In the genomic region with DNA sequence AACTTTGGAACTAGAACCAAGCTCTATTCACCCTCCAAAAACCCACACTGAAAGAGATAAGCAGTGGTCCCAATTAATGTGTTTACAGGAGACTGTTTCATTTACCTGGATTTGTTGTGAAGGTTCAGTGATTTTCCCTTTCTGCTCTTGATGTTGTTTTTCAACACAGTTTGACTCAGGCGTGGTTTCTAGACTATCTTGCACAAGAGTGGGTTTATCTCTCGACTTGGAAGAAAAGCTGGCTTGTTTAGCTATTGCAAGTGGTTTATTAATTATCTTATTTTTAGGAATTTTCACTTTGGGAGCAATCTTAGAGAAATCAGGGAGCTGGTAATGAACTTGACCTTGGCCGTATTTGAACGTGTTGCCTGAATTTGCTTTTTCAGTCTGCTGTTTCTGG, we compare ENCODE assay signal across 31 cellular contexts. TPM values are rescaled to one million over a fixed set of nuclear protein-coding genes. Genes with fewer than 3 reads are reported as not detected.
DNase-seq lines count a peak whose midpoint lies in the region; ATAC-seq and TF ChIP-seq lines count a peak whose summit lies in the region.
"Had no signal": no experiment of that assay in that cellular context is flagged by ENCODE, and none has a peak within 500 bp of the region (broad histone marks: within the 10 kb centered on the region; RNA-seq: fewer than 3 reads in every experiment).

No MANE protein-coding gene starts in this region.

- H3K4me1 ChIP-seq in left ventricle myocardium inferior (no peaks in the 10 kb centered on the region), sigmoid colon (peaks cover 0 to 37% (median 25%) of the 10 kb centered on the region in 4 donors)
- H3K4me1 ChIP-seq: SJCRH30 had no signal

- 76 to 82% methylated on average over 4 of the region's 4 CpGs for WGBS in sigmoid colon, 2 donors

- H3K36me3 ChIP-seq in left ventricle myocardium inferior (no peaks in the 10 kb centered on the region), sigmoid colon (no peaks in the 10 kb centered on the region), WERI-Rb-1 (no peaks in the 10 kb centered on the region)
- H3K36me3 ChIP-seq: adrenal gland, SJCRH30, spleen had no signal

- no peak for DNase-seq in left ventricle myocardium inferior
- no peak for DNase-seq in Right ventricle myocardium superior
- DNase-seq in fibroblast of mammary gland (ENCODE audit: low read depth): peak; percentile 7
- no peak for DNase-seq in sigmoid colon
- DNase-seq in AG08395 (ENCODE audit: low spot score): no peak
- DNase-seq in activated effector memory CD4-positive, alpha-beta T cell treated with Interleukin-2 at 50 U/mL for 16 hours: no peak
- DNase-seq in WERI-Rb-1: no peak
- DNase-seq: activated CD4-positive, alpha-beta T cell treated with anti-CD3 and anti-CD28 coated beads, Interleukin-2, amount 10 ng/mL, durations not matched to agents 7 days and 5 days; activated naive CD4-positive, alpha-beta T cell; activated T-cell treated with anti-CD3 and anti-CD28 coated beads, Interleukin-2, amount 50 U/mL, for 4 hours; adrenal gland; CD8-positive, alpha-beta T cell; EL; endodermal cell; hippocampal formation; immature natural killer cell; naive thymus-derived CD4-positive, alpha-beta T cell; NCI-H1417 treated with DMSO at 0.1 percent for 48 hours; NCI-H2081 treated with DMSO at 0.1 percent for 48 hours; NCI-H226; NCI-H69; retina; SJCRH30; spleen; T1000 had no signal

- TF ChIP-seq CTCF in left ventricle myocardium inferior (IDR thresholded peaks at IDR 0.05; ENCODE audit: borderline replicate concordance) (no peak), fibroblast of mammary gland (conservative IDR thresholded peaks at IDR 0.05; ENCODE audit: control insufficient read depth, insufficient read depth, low read depth, low read length) (no peak), sigmoid colon (IDR thresholded peaks at IDR 0.05) (no peak), WERI-Rb-1 (IDR thresholded peaks at IDR 0.05; ENCODE audit: low read depth, low read length) (no peak)

- H3K4me3 ChIP-seq in left ventricle myocardium inferior (no peak overlapping the region), fibroblast of mammary gland (ENCODE audit: control insufficient read depth, low read depth, low read length) (no peak overlapping the region), sigmoid colon (no peak overlapping the region), WERI-Rb-1 (ENCODE audit: low read depth, low read length) (no peak overlapping the region)
- H3K4me3 ChIP-seq: SJCRH30, spleen had no signal

- intact Hi-C loops in left ventricle myocardium inferior (cut with micrococcal nuclease): no loop called here
- intact Hi-C loops in Right ventricle myocardium superior (cut with DNase I): no loop called here
- intact Hi-C loops in sigmoid colon (cut with DNase I): no loop called here

- H3K27me3 ChIP-seq in left ventricle myocardium inferior (ENCODE audit: low read depth) (no peaks in the 10 kb centered on the region), sigmoid colon (no peaks in the 10 kb centered on the region), WERI-Rb-1 (ENCODE audit: insufficient read depth, low read depth, severe bottlenecking) (no peaks in the 10 kb centered on the region)
- H3K27me3 ChIP-seq: adrenal gland had no signal

- H3K27ac ChIP-seq in left ventricle myocardium inferior (replicated peaks): peak overlapping the region; percentile 11
- peak overlapping the region in 3 of 4 donors; percentile 29 to 61 (median 58) for H3K27ac ChIP-seq in sigmoid colon
- H3K27ac ChIP-seq in WERI-Rb-1: no peak overlapping the region
- H3K27ac ChIP-seq: SJCRH30, spleen had no signal

- TF ChIP-seq POLR2A in sigmoid colon (IDR thresholded peaks at IDR 0.05): no peak

- no peak for TF ChIP-seq EP300 in sigmoid colon (IDR thresholded peaks at IDR 0.05)

- H3K9me3 ChIP-seq in left ventricle myocardium inferior (replicated peaks) (no peaks in the 10 kb centered on the region), sigmoid colon (no peaks in the 10 kb centered on the region), WERI-Rb-1 (ENCODE audit: severe bottlenecking) (no peaks in the 10 kb centered on the region)
- H3K9me3 ChIP-seq: adrenal gland, SJCRH30, spleen had no signal

- ATAC-seq in Right ventricle myocardium superior (ENCODE audit: poor library complexity) (no peak), HG03378 (IDR thresholded peaks at IDR 0.05; ENCODE audit: unreplicated experiment) (no peak)
- ATAC-seq: activated T-cell treated with anti-CD3 and anti-CD28 coated beads, Interleukin-2, amount 50 U/mL, for 4 hours; CD8-positive, alpha-beta T cell; esophagus mucosa; left lobe of liver; WTC11 had no signal

RNA-seq across cellular contexts. Expression of a gene that starts 5.3 kb away (rescaled TPM):
- not detected for total RNA-seq in left ventricle myocardium inferior
- not detected for total RNA-seq in Right ventricle myocardium superior
- 1 to 10 TPM in 1 of 4 donors, under 1 TPM in 1, not detected in 2; 0.82 to 2.1 TPM for total RNA-seq in sigmoid colon
- polyA plus RNA-seq in sigmoid colon: 1 to 10 TPM in 1 of 3 donors, under 1 TPM in 1, not detected in 1; 0.28 to 2.4 TPM
- total RNA-seq: A172; activated CD4-positive, alpha-beta T cell treated with anti-CD3 and anti-CD28 coated beads, Interleukin-2, amount 10 ng/mL, durations not matched to agents 7 days and 5 days; activated T-cell treated with anti-CD3 and anti-CD28 coated beads, Interleukin-2, amount 50 U/mL, for 4 hours; CD8-positive, alpha-beta T cell; left lobe of liver; mesothelial cell of epicardium; naive thymus-derived CD4-positive, alpha-beta T cell; spleen; WTC11 had no signal
- polyA plus RNA-seq: immature natural killer cell; naive thymus-derived CD4-positive, alpha-beta T cell had no signal

RNA-seq across cellular contexts. Expression of a gene that starts 25.2 kb away (rescaled TPM):
- total RNA-seq in left ventricle myocardium inferior (2.5 TPM), Right ventricle myocardium superior (7.0 TPM), sigmoid colon (10 to 100 TPM; 34.3 to 71.7 (median 46.9) TPM)
- polyA plus RNA-seq in sigmoid colon: 10 to 100 TPM in 2 of 3 donors, 1 to 10 TPM in 1; 7.2 to 15.9 (median 12.0) TPM
